Comparison of ENCODE assay signal across 1 cellular context in the genomic region with DNA sequence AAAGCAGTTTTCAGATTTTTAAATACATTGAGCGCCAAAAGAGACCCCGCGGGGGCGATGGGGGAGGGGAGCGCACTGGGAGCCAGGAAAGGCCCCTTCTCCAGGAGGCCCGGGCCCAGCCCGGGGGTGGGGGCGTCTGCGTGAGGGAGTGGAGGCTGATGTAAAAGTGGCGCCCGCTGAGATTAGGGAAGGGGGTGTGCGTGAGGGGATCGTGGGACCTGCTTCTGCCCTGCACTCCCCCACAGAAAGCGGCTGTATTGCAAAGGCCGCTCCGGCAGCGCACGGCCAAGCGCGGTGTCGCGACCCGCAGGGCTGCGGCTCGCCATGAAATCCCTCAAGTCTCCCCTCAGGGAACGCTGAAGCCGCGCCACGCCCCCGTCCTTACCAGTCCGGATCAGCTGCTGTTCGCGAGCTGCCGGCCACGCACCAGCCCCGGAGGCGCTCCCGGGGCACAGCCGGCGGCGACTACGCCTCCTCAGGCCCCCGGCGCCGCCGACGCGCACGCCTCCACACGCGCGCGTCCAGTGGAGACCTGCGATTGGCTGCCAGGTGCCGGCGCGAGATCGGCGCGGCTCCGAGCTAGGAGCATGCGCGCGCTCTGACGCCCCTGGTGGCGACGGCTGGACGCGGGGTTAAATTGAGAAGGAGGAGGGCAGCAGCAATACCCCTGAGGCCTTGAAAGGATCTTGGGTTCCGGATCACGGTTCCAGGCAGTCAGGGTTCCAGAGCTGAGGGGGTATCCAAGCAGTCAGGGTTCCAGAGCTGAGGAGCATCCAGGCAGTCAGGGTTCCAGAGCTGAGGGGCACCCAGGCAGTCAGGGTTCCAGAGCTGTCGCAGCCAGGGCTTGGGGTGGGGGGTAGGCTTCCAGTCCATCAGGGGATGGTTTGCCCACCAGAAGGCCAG.
TF ChIP-seq lines count a peak whose summit lies in the region.

TSS of gene ZNF280B (minus strand) at position 469 of the 903 bp plus-strand sequence. CDS start 19,344 bp downstream, outside the sequence.

TF ChIP-seq in HepG2, 621 proteins besides CTCF, POLR2A, EP300 and RAD21 (continued from another document and continues in another):
- TF ChIP-seq, protein P1, sequence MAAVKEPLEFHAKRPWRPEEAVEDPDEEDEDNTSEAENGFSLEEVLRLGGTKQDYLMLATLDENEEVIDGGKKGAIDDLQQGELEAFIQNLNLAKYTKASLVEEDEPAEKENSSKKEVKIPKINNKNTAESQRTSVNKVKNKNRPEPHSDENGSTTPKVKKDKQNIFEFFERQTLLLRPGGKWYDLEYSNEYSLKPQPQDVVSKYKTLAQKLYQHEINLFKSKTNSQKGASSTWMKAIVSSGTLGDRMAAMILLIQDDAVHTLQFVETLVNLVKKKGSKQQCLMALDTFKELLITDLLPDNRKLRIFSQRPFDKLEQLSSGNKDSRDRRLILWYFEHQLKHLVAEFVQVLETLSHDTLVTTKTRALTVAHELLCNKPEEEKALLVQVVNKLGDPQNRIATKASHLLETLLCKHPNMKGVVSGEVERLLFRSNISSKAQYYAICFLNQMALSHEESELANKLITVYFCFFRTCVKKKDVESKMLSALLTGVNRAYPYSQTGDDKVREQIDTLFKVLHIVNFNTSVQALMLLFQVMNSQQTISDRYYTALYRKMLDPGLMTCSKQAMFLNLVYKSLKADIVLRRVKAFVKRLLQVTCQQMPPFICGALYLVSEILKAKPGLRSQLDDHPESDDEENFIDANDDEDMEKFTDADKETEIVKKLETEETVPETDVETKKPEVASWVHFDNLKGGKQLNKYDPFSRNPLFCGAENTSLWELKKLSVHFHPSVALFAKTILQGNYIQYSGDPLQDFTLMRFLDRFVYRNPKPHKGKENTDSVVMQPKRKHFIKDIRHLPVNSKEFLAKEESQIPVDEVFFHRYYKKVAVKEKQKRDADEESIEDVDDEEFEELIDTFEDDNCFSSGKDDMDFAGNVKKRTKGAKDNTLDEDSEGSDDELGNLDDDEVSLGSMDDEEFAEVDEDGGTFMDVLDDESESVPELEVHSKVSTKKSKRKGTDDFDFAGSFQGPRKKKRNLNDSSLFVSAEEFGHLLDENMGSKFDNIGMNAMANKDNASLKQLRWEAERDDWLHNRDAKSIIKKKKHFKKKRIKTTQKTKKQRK (IDR thresholded peaks at IDR 0.05; ENCODE audit: low read length), result no peak
- TF ChIP-seq HOXA7 (CRISPR knock-in tag; IDR thresholded peaks at IDR 0.05) (no peak), ZNF205 (CRISPR knock-in tag; IDR thresholded peaks at IDR 0.05) (no peak), ZNF468 (CRISPR knock-in tag; IDR thresholded peaks at IDR 0.05) (0 out of 2 replicates have a peak, but pooled peaks have one; percentile 83), SNAPC2 (CRISPR knock-in tag; IDR thresholded peaks at IDR 0.05) (peak; percentile 94), REL (CRISPR knock-in tag; conservative IDR thresholded peaks at IDR 0.05) (no peak), BATF2 (CRISPR knock-in tag; IDR thresholded peaks at IDR 0.05) (no peak), MXD4 (CRISPR knock-in tag; IDR thresholded peaks at IDR 0.05) (peak; percentile 84), ZNF343 (CRISPR knock-in tag; IDR thresholded peaks at IDR 0.05) (peak; percentile 45; the same call in 1 of the 2 replicates), SALL1 (CRISPR knock-in tag; IDR thresholded peaks at IDR 0.05) (peak; percentile 81), ETV5 (CRISPR knock-in tag; IDR thresholded peaks at IDR 0.05; ENCODE audit: borderline replicate concordance) (0 out of 2 replicates have a peak, but pooled peaks have one; percentile 12), ZNF580 (CRISPR knock-in tag; IDR thresholded peaks at IDR 0.05; ENCODE audit: borderline replicate concordance, low read depth) (no peak), ZFP36 (IDR thresholded peaks at IDR 0.05; ENCODE audit: borderline replicate concordance, low read depth, low read length, partially characterized antibody) (no peak), SP1 (IDR thresholded peaks at IDR 0.05) (no peak), SP1 (CRISPR knock-in tag; IDR thresholded peaks at IDR 0.05) (no peak; the same call in 1 of the 2 replicates), MYNN (CRISPR knock-in tag; IDR thresholded peaks at IDR 0.05; ENCODE audit: low read depth) (no peak), ZNF552 (CRISPR knock-in tag; IDR thresholded peaks at IDR 0.05; ENCODE audit: borderline replicate concordance) (no peak), HOXD1 (CRISPR knock-in tag; IDR thresholded peaks at IDR 0.05) (0 out of 2 replicates have a peak, but pooled peaks have one; percentile 18), ZNF296 (CRISPR knock-in tag; conservative IDR thresholded peaks at IDR 0.05) (0 out of 2 replicates have a peak, but pooled peaks have one; percentile 29), FOXM1 (CRISPR knock-in tag; IDR thresholded peaks at IDR 0.05) (no peak), ZNF644 (CRISPR knock-in tag; IDR thresholded peaks at IDR 0.05; ENCODE audit: low read depth) (0 out of 2 replicates have a peak, but pooled peaks have one; percentile 19), ZNF703 (CRISPR knock-in tag; IDR thresholded peaks at IDR 0.05; ENCODE audit: borderline replicate concordance) (0 out of 2 replicates have a peak, but pooled peaks have one; percentile 54), ZNF775 (CRISPR knock-in tag; IDR thresholded peaks at IDR 0.05; ENCODE audit: borderline replicate concordance) (no peak), RBFOX2 (IDR thresholded peaks at IDR 0.05; ENCODE audit: low read depth, low read length) (peak; percentile 87), MAF1 (CRISPR knock-in tag; IDR thresholded peaks at IDR 0.05; ENCODE audit: borderline replicate concordance) (no peak), HDAC6 (IDR thresholded peaks at IDR 0.05; ENCODE audit: low read depth, low read length) (no peak), NR3C1 (CRISPR knock-in tag; IDR thresholded peaks at IDR 0.05) (no peak), KMT2B (CRISPR knock-in tag; IDR thresholded peaks at IDR 0.05) (peak; percentile 61; the same call in 1 of the 2 replicates), FLYWCH1 (CRISPR knock-in tag; IDR thresholded peaks at IDR 0.05) (no peak), ATM (IDR thresholded peaks at IDR 0.05; ENCODE audit: borderline replicate concordance) (no peak), RARG (CRISPR knock-in tag; IDR thresholded peaks at IDR 0.05; ENCODE audit: low read depth) (no peak), GLI4 (CRISPR knock-in tag; IDR thresholded peaks at IDR 0.05; ENCODE audit: borderline replicate concordance) (no peak; the same call in 1 of the 2 replicates), HNRNPH1 (optimal IDR thresholded peaks at IDR 0.05; ENCODE audit: low read depth, low read length) (no peak), TFDP1 (CRISPR knock-in tag; IDR thresholded peaks at IDR 0.05; ENCODE audit: borderline replicate concordance) (peak; percentile 94), ZNF382 (CRISPR knock-in tag; IDR thresholded peaks at IDR 0.05; ENCODE audit: borderline replicate concordance) (no peak), BORCS8-MEF2B (CRISPR knock-in tag; IDR thresholded peaks at IDR 0.05) (peak; percentile 92), ZNF317 (CRISPR knock-in tag; IDR thresholded peaks at IDR 0.05) (peak; percentile 33), GABPB1 (CRISPR knock-in tag; IDR thresholded peaks at IDR 0.05) (peak; percentile 68; the same call in 1 of the 2 replicates), NBN (conservative IDR thresholded peaks at IDR 0.05) (no peak), MAZ (IDR thresholded peaks at IDR 0.05; ENCODE audit: borderline replicate concordance, low read depth, low read length) (peak; percentile 54; the same call in 1 of the 2 replicates), MAZ (CRISPR knock-in tag; IDR thresholded peaks at IDR 0.05; ENCODE audit: low read depth) (peak; percentile 79), REST (IDR thresholded peaks at IDR 0.05; ENCODE audit: borderline replicate concordance in 1 of 2, low read depth in 1 of 2, low read length in 2 of 2) (no peak), NFE2L1 (CRISPR knock-in tag; IDR thresholded peaks at IDR 0.05; ENCODE audit: borderline replicate concordance) (no peak), ERF (CRISPR knock-in tag; IDR thresholded peaks at IDR 0.05) (0 out of 2 replicates have a peak, but pooled peaks have one; percentile 43), ZIK1 (CRISPR knock-in tag; IDR thresholded peaks at IDR 0.05; ENCODE audit: borderline replicate concordance, low read depth) (no peak), ZNF143 (CRISPR knock-in tag; IDR thresholded peaks at IDR 0.05) (no peak), MTF1 (CRISPR knock-in tag; IDR thresholded peaks at IDR 0.05) (no peak), REPIN1 (CRISPR knock-in tag; IDR thresholded peaks at IDR 0.05; ENCODE audit: borderline replicate concordance, low read depth) (no peak; the same call in none of the 2 replicates), ZNF121 (CRISPR knock-in tag; IDR thresholded peaks at IDR 0.05) (no peak), SRSF4 (IDR thresholded peaks at IDR 0.05; ENCODE audit: low read depth, low read length, poor library complexity, severe bottlenecking) (no peak)
- TF ChIP-seq, protein P2, sequence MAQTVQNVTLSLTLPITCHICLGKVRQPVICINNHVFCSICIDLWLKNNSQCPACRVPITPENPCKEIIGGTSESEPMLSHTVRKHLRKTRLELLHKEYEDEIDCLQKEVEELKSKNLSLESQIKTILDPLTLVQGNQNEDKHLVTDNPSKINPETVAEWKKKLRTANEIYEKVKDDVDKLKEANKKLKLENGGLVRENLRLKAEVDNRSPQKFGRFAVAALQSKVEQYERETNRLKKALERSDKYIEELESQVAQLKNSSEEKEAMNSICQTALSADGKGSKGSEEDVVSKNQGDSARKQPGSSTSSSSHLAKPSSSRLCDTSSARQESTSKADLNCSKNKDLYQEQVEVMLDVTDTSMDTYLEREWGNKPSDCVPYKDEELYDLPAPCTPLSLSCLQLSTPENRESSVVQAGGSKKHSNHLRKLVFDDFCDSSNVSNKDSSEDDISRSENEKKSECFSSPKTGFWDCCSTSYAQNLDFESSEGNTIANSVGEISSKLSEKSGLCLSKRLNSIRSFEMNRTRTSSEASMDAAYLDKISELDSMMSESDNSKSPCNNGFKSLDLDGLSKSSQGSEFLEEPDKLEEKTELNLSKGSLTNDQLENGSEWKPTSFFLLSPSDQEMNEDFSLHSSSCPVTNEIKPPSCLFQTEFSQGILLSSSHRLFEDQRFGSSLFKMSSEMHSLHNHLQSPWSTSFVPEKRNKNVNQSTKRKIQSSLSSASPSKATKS (CRISPR knock-in tag; IDR thresholded peaks at IDR 0.05), result no peak
- TF ChIP-seq, protein P3, sequence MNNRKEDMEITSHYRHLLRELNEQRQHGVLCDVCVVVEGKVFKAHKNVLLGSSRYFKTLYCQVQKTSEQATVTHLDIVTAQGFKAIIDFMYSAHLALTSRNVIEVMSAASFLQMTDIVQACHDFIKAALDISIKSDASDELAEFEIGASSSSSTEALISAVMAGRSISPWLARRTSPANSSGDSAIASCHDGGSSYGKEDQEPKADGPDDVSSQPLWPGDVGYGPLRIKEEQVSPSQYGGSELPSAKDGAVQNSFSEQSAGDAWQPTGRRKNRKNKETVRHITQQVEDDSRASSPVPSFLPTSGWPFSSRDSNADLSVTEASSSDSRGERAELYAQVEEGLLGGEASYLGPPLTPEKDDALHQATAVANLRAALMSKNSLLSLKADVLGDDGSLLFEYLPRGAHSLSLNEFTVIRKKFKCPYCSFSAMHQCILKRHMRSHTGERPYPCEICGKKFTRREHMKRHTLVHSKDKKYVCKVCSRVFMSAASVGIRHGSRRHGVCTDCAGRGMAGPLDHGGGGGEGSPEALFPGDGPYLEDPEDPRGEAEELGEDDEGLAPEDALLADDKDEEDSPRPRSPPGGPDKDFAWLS (CRISPR knock-in tag; IDR thresholded peaks at IDR 0.05; ENCODE audit: borderline replicate concordance), result no peak
